Comparison of ENCODE assay signal across 36 cellular contexts in the genomic region with DNA sequence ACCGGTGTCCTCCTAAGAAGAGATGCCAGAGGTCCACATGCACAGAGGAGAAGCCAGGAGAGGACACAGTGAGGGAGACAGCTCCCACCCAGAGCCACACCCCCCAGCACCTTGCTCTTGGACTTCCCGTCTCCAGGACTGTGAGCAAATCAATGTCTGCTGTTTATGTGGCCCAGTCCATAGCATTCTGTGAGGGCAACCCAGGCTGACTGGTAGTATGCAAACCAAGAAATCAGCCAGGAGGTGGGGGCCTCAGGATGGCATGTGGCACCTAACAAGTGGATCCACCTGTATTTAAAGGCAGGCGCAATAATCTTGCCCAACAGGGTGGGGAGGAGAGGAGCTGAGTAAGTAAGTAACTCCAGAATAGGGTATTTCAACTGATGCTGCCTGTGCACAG.
"Had no signal": no experiment of that assay in that cellular context is flagged by ENCODE, and none has a peak within 500 bp of the region (broad histone marks: within the 10 kb centered on the region; RNA-seq: fewer than 3 reads in every experiment).

No MANE protein-coding gene starts in this region.

- ATAC-seq: PC-3, SK-N-SH treated with all-trans-retinoic acid at 6 μM for 48 hours had no signal

- H3K27me3 Mint-ChIP-seq: activated CD4-positive, alpha-beta memory T cell treated with anti-CD3 and anti-CD28 coated beads, Interleukin-2, amount 10 ng/mL, durations not matched to agents 7 days and 5 days; activated naive CD4-positive, alpha-beta T cell treated with anti-CD3 and anti-CD28 coated beads, Interleukin-2, amount 50 U/mL, for 24 hours had no signal

- H3K36me3 Mint-ChIP-seq: activated naive CD4-positive, alpha-beta T cell treated with anti-CD3 and anti-CD28 coated beads, Interleukin-2, amount 50 U/mL, for 24 hours; activated naive CD8-positive, alpha-beta T cell treated with anti-CD3 and anti-CD28 coated beads, Interleukin-2, amount 10 ng/mL, durations not matched to agents 7 days and 5 days had no signal

- H3K4me1 Mint-ChIP-seq: activated B cell treated with CpG ODN at 0.5 μM for 24 hours; activated CD4-positive, alpha-beta memory T cell treated with anti-CD3 and anti-CD28 coated beads, Interleukin-2, amount 10 ng/mL, durations not matched to agents 7 days and 5 days had no signal

- H3K9me3 Mint-ChIP-seq: activated B cell treated with CpG ODN at 0.5 μM for 24 hours; activated CD4-positive, alpha-beta memory T cell treated with anti-CD3 and anti-CD28 coated beads, Interleukin-2, amount 10 ng/mL, durations not matched to agents 7 days and 5 days; activated naive CD4-positive, alpha-beta T cell treated with anti-CD3 and anti-CD28 coated beads, Interleukin-2, amount 50 U/mL, for 24 hours; activated naive CD8-positive, alpha-beta T cell treated with anti-CD3 and anti-CD28 coated beads, Interleukin-2, amount 10 ng/mL, durations not matched to agents 7 days and 5 days had no signal

- H3K27ac ChIP-seq: ascending aorta, cardiac muscle cell, Peyer's patch, VCaP had no signal

- H3K9me3 ChIP-seq: ascending aorta, MG63, Peyer's patch had no signal

- H3K27me3 ChIP-seq: ascending aorta, cardiac muscle cell, Peyer's patch had no signal

- H3K4me3 ChIP-seq: ascending aorta, cardiac muscle cell, MG63, Peyer's patch had no signal

- H3K4me1 ChIP-seq: ascending aorta, Peyer's patch had no signal

- H3K4me3 Mint-ChIP-seq: activated B cell treated with CpG ODN at 0.5 μM for 24 hours; activated CD4-positive, alpha-beta memory T cell treated with anti-CD3 and anti-CD28 coated beads, Interleukin-2, amount 10 ng/mL, durations not matched to agents 7 days and 5 days; activated naive CD4-positive, alpha-beta T cell treated with anti-CD3 and anti-CD28 coated beads, Interleukin-2, amount 50 U/mL, for 24 hours; activated naive CD8-positive, alpha-beta T cell treated with anti-CD3 and anti-CD28 coated beads, Interleukin-2, amount 10 ng/mL, durations not matched to agents 7 days and 5 days had no signal

- H3K36me3 ChIP-seq: ascending aorta, cardiac muscle cell, MG63, Peyer's patch had no signal

- H3K27ac Mint-ChIP-seq: activated B cell treated with CpG ODN at 0.5 μM for 24 hours; activated CD4-positive, alpha-beta memory T cell treated with anti-CD3 and anti-CD28 coated beads, Interleukin-2, amount 10 ng/mL, durations not matched to agents 7 days and 5 days; activated naive CD8-positive, alpha-beta T cell treated with anti-CD3 and anti-CD28 coated beads, Interleukin-2, amount 10 ng/mL, durations not matched to agents 7 days and 5 days had no signal

- DNase-seq: activated B cell treated with CpG ODN at 0.5 μM for 24 hours; activated CD4-positive, alpha-beta memory T cell treated with anti-CD3 and anti-CD28 coated beads, Interleukin-2, amount 10 ng/mL, durations not matched to agents 7 days and 5 days; activated CD4-positive, alpha-beta T cell treated with anti-CD3 and anti-CD28 coated beads for 4 hours; activated CD4-positive, alpha-beta T cell treated with anti-CD3 and anti-CD28 coated beads, Interleukin-2, amount 50 U/mL, for 1 hour; activated CD4-positive, CD25-positive, alpha-beta regulatory T cell treated with anti-CD3 and anti-CD28 coated beads, Interleukin-2, amount 50 U/mL, for 72 hours; activated gamma-delta T cell; activated naive CD4-positive, alpha-beta T cell treated with Interleukin-2 at 50 U/mL for 16 hours; activated naive CD8-positive, alpha-beta T cell treated with anti-CD3 and anti-CD28 coated beads, Interleukin-2, amount 10 ng/mL, durations not matched to agents 7 days and 5 days; activated T-cell treated with anti-CD3 and anti-CD28 coated beads, Interleukin-2, amount 50 U/mL, for 48 hours; amygdala; Kasumi-1; KG1; MG63; NCI-H1048; NCI-H1105 treated with DMSO at 0.1 percent for 48 hours; NCI-H1436; NCI-H1694; NCI-H1930; NCI-H2081 treated with DMSO at 0.1 percent for 48 hours; NCI-H226; NCI-H446 treated with DMSO at 0.1 percent for 48 hours; NCI-H524 treated with DMSO at 0.1 percent for 48 hours; NK-92 treated with Interleukin-12 subunit alpha and Interleukin-12 subunit beta, amount 100 ng/mL, for 24 hours; PC-3; Peyer's patch; RPMI8226; SIG-M5; SW 1271; T-helper 1 cell; T-helper 2 cell; T-helper 9 cell had no signal
